12 cellular contexts compared by ENCODE assay signal in genomic region chr15:60551781-60552161, GRCh38.
A peak's percentile ranks its signal among the peaks of the same experiment; 100 is the strongest.
DNase-seq lines count a peak whose midpoint lies in the region; ATAC-seq, FAIRE-seq and TF ChIP-seq lines count a peak whose summit lies in the region.
"Had no signal": no experiment of that assay in that cellular context is flagged by ENCODE, and none has a peak within 500 bp of the region (broad histone marks: within the 10 kb centered on the region; RNA-seq: fewer than 3 reads in every experiment).

No MANE protein-coding gene starts in this region.

- H3K4me3 Mint-ChIP-seq in activated T-cell treated with anti-CD3 and anti-CD28 coated beads, Interleukin-2, amount 50 U/mL, for 24 hours = peak overlapping the region; percentile 42
- peak overlapping the region; percentile 21 for H3K4me3 Mint-ChIP-seq in astrocyte (ENCODE audit: unreplicated experiment)

- H3K4me3 ChIP-seq in astrocyte (ENCODE audit: insufficient read depth, low read depth, low read length) (no peak overlapping the region), skeletal muscle tissue (ENCODE audit: low read length in 3 of 3) (no peak overlapping the region)
- H3K4me3 ChIP-seq: body of pancreas, uterus had no signal

- H3K27ac ChIP-seq in KOPT-K1 (ENCODE audit: low read depth, low read length, poor library complexity, severe bottlenecking) = peak overlapping the region; percentile 78
- no peak overlapping the region for H3K27ac ChIP-seq in astrocyte (ENCODE audit: low read depth, low read length)
- H3K27ac ChIP-seq in skeletal muscle tissue (ENCODE audit: low read depth, low read length) = peak overlapping the region; percentile 11
- H3K27ac ChIP-seq: body of pancreas, parathyroid adenoma, uterus had no signal

- DNase-seq in activated T-cell treated with anti-CD3 and anti-CD28 coated beads, Interleukin-2, amount 50 U/mL, for 24 hours = no peak
- no peak for DNase-seq in activated T-cell treated with anti-CD3 and anti-CD28 coated beads for 4 hours
- DNase-seq in astrocyte (ENCODE audit: low read depth) = no peak
- no peak for DNase-seq in RCC 7860 (ENCODE audit: low spot score)
- DNase-seq: body of pancreas, kidney glomerular epithelial cell, uterus had no signal

- H3K4me1 Mint-ChIP-seq in activated T-cell treated with anti-CD3 and anti-CD28 coated beads, Interleukin-2, amount 50 U/mL, for 24 hours (ENCODE audit: low read depth) = peaks cover 96% of the 10 kb centered on the region
- peaks cover 2% of the 10 kb centered on the region for H3K4me1 Mint-ChIP-seq in astrocyte (ENCODE audit: low read depth, unreplicated experiment)

- FAIRE-seq in astrocyte (lab: Jason Lieb, UNC) (no peak), RCC 7860 (lab: Jason Lieb, UNC) (no peak)

- peaks cover 6% of the 10 kb centered on the region for H3K9me3 Mint-ChIP-seq in activated T-cell treated with anti-CD3 and anti-CD28 coated beads, Interleukin-2, amount 50 U/mL, for 24 hours
- H3K9me3 Mint-ChIP-seq in astrocyte (ENCODE audit: unreplicated experiment) = no peaks in the 10 kb centered on the region

- ATAC-seq in GM18517 (IDR thresholded peaks at IDR 0.05; ENCODE audit: unreplicated experiment) = no peak
- ATAC-seq in HG02678 (IDR thresholded peaks at IDR 0.05; ENCODE audit: unreplicated experiment) = no peak
- ATAC-seq: body of pancreas had no signal

- H3K79me2 ChIP-seq in astrocyte (ENCODE audit: insufficient read depth, low read length) = no peaks in the 10 kb centered on the region
- H3K79me2 ChIP-seq: parathyroid adenoma had no signal

- H3K27me3 ChIP-seq in astrocyte (ENCODE audit: insufficient read depth, low read length) (no peaks in the 10 kb centered on the region), skeletal muscle tissue (ENCODE audit: control insufficient read depth in 3 of 3, insufficient read depth in 3 of 3, low read length in 3 of 3) (no peaks in the 10 kb centered on the region)
- H3K27me3 ChIP-seq: body of pancreas, uterus had no signal

- H3K4me1 ChIP-seq in astrocyte (ENCODE audit: insufficient read depth, low read length) = no peaks in the 10 kb centered on the region
- H3K4me1 ChIP-seq in skeletal muscle tissue (ENCODE audit: control insufficient read depth in 3 of 3, insufficient read depth in 3 of 3, low read length in 3 of 3) = peaks cover 29 to 62% (median 38%) of the 10 kb centered on the region in 3 donors
- H3K4me1 ChIP-seq: parathyroid adenoma, uterus had no signal

- no peak overlapping the region for H2AFZ ChIP-seq in astrocyte (ENCODE audit: low read depth, low read length)
- H2AFZ ChIP-seq: parathyroid adenoma had no signal

- H3K36me3 Mint-ChIP-seq in activated T-cell treated with anti-CD3 and anti-CD28 coated beads, Interleukin-2, amount 50 U/mL, for 24 hours (ENCODE audit: low read depth) = peaks cover 59% of the 10 kb centered on the region
- peaks cover 2% of the 10 kb centered on the region for H3K36me3 Mint-ChIP-seq in astrocyte (ENCODE audit: low read depth, unreplicated experiment)

- H3K36me3 ChIP-seq in KOPT-K1 (ENCODE audit: insufficient read depth, low read length) (peaks cover 7% of the 10 kb centered on the region; the same call in 1 of the 2 replicates), astrocyte (ENCODE audit: insufficient read depth, low read length) (no peaks in the 10 kb centered on the region), skeletal muscle tissue (ENCODE audit: control insufficient read depth in 3 of 3, insufficient read depth in 3 of 3, low read length in 3 of 3) (peaks cover 0 to 3% (median 0%) of the 10 kb centered on the region in 3 donors)
- H3K36me3 ChIP-seq: uterus had no signal

- no peak overlapping the region for H3K9ac ChIP-seq in astrocyte (ENCODE audit: low read length)
- no peak overlapping the region for H3K9ac ChIP-seq in skeletal muscle tissue (ENCODE audit: low read depth in 1 of 3, low read length in 3 of 3)
- H3K9ac ChIP-seq: parathyroid adenoma had no signal

- H3K4me2 ChIP-seq in astrocyte (ENCODE audit: low read length) = no peak overlapping the region

- no peak for TF ChIP-seq CTCF in astrocyte (IDR thresholded peaks at IDR 0.05; ENCODE audit: insufficient read depth, low read depth, low read length)

- H3K27ac Mint-ChIP-seq in activated T-cell treated with anti-CD3 and anti-CD28 coated beads, Interleukin-2, amount 50 U/mL, for 24 hours = peak overlapping the region; percentile 97
- no peak overlapping the region for H3K27ac Mint-ChIP-seq in astrocyte (ENCODE audit: unreplicated experiment)

- H4K20me1 ChIP-seq in astrocyte (ENCODE audit: insufficient read depth, low read length) = no peaks in the 10 kb centered on the region

- H3K9me3 ChIP-seq in KOPT-K1 (ENCODE audit: insufficient read depth, low read length, poor library complexity, severe bottlenecking) = no peaks in the 10 kb centered on the region
- no peaks in the 10 kb centered on the region for H3K9me3 ChIP-seq in astrocyte (ENCODE audit: insufficient read depth, low read depth, low read length)
- H3K9me3 ChIP-seq in skeletal muscle tissue (ENCODE audit: control insufficient read depth in 3 of 3, low read length in 3 of 3) = no peaks in the 10 kb centered on the region
- H3K9me3 ChIP-seq: body of pancreas, uterus had no signal

- H3K27me3 Mint-ChIP-seq in activated T-cell treated with anti-CD3 and anti-CD28 coated beads, Interleukin-2, amount 50 U/mL, for 24 hours = no peaks in the 10 kb centered on the region
- no peaks in the 10 kb centered on the region for H3K27me3 Mint-ChIP-seq in astrocyte (ENCODE audit: low read depth, unreplicated experiment)
